13 cellular contexts compared by ENCODE assay signal in the genomic region with DNA sequence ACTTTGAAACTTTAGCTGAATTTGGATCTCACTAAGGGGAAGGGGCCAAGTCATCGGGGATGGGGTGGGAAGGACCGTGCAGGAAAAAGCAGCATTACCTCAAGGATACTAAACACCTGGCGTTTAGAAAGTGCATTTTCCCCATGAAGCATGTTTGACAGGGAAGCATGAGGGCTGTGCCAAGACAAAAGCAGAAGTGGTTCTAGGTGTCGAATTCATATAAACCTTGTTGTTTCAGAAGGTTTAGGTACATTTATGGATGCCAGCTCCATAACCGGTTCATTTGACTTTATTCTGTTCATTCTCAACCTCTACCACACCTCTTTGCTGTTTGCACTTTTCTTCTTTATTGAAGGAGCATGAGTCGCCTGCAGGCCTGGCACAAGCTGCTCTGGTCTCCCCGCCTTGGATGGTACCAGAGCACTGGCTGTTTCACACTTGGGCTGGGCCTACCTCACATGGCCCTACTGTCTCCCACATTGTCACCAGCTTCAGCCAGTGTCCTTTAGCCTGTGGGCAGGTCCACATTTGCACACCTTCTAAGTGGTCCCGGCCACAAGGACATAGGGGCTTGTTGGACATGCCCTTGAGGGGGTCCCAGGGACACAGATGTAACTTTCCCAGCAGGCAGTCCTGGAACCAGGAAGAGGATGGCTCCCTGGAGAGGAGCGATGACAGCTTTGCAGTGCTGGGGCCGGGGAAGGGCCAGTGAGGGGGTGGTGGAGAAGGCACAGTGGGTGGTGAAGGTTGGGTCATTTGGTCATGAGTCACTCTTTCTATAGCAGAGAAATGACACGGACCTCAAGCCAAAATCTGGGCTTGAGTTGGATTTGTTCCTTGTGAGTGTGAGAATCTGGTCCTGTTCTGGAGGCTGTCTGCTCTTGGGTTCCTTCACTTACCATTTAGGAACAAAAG. TPM values are rescaled to one million over a fixed set of nuclear protein-coding genes. Genes with fewer than 3 reads are reported as not detected.
DNase-seq lines count a peak whose midpoint lies in the region; ATAC-seq and TF ChIP-seq lines count a peak whose summit lies in the region.
"Had no signal": no experiment of that assay in that cellular context is flagged by ENCODE, and none has a peak within 500 bp of the region (broad histone marks: within the 10 kb centered on the region; RNA-seq: fewer than 3 reads in every experiment).

No MANE protein-coding gene starts in this region.

- no peaks in the 10 kb centered on the region for H3K36me3 Mint-ChIP-seq in naive thymus-derived CD8-positive, alpha-beta T cell

- no peak for ATAC-seq in naive thymus-derived CD8-positive, alpha-beta T cell

- no peaks in the 10 kb centered on the region for H3K9me3 ChIP-seq in suprapubic skin
- H3K9me3 ChIP-seq: esophagus muscularis mucosa had no signal

- DNase-seq in Daoy (ENCODE audit: low read depth) (peak; percentile 70), T1000 (lab: John Stamatoyannopoulos, UW) (peak; percentile 14), kidney tubule cell (ENCODE audit: low spot score) (peak; percentile 61), suprapubic skin (ENCODE audit: low spot score in 2 of 2) (no peak), cortex of kidney (lab: John Stamatoyannopoulos, UW) (no peak), KBM-7 (no peak)
- no peak for DNase-seq in naive thymus-derived CD8-positive, alpha-beta T cell
- DNase-seq: activated CD4-positive, alpha-beta T cell treated with anti-CD3 and anti-CD28 coated beads for 48 hours; NCI-H226; stimulated activated CD4-positive, alpha-beta T cell treated with anti-CD3 and anti-CD28 coated beads, Interleukin-4, amount 100 ng/mL, for 24 hours had no signal

- peaks cover 9 to 21% (median 14%) of the 10 kb centered on the region in 4 donors for H3K4me1 Mint-ChIP-seq in naive thymus-derived CD8-positive, alpha-beta T cell

- no peak overlapping the region for H3K4me3 ChIP-seq in suprapubic skin
- H3K4me3 ChIP-seq: esophagus muscularis mucosa had no signal

- no peaks in the 10 kb centered on the region for H3K9me3 Mint-ChIP-seq in naive thymus-derived CD8-positive, alpha-beta T cell
- H3K9me3 Mint-ChIP-seq: activated T-helper 1 cell treated with anti-CD3 and anti-CD28 coated beads, Interleukin-12 subunit alpha, Interleukin-12 subunit beta, Interleukin-2, Interleukin-4 antibody, amounts not matched to agents 30 ng/mL and 10 ng/mL and 1 ng/mL, durations not matched to agents 14 hours and 24 hours and 36 hours had no signal

- H3K4me3 Mint-ChIP-seq in naive thymus-derived CD8-positive, alpha-beta T cell: no peak overlapping the region
- H3K4me3 Mint-ChIP-seq: activated T-helper 1 cell treated with anti-CD3 and anti-CD28 coated beads, Interleukin-12 subunit alpha, Interleukin-12 subunit beta, Interleukin-2, Interleukin-4 antibody, amounts not matched to agents 30 ng/mL and 10 ng/mL and 1 ng/mL, durations not matched to agents 14 hours and 24 hours and 36 hours had no signal

- peaks cover 7% of the 10 kb centered on the region for H3K27me3 ChIP-seq in suprapubic skin

- peaks cover 22 to 43% (median 37%) of the 10 kb centered on the region in 5 donors for H3K27me3 Mint-ChIP-seq in naive thymus-derived CD8-positive, alpha-beta T cell

- in situ Hi-C loops in KBM-7 (cut with MboI; ENCODE audit: low pct_unique_long_range_greater_than_20kb, low sequenced_read_pairs): no loop called here

- H3K27ac ChIP-seq in suprapubic skin: no peak overlapping the region
- H3K27ac ChIP-seq: esophagus muscularis mucosa had no signal

- H3K36me3 ChIP-seq in suprapubic skin: no peaks in the 10 kb centered on the region
- H3K36me3 ChIP-seq: esophagus muscularis mucosa had no signal

- H3K4me1 ChIP-seq in suprapubic skin: peaks cover 30% of the 10 kb centered on the region

- WGBS in suprapubic skin: 58% methylated on average over 11 of the region's 11 CpGs

- no peak for TF ChIP-seq POLR2A in suprapubic skin (IDR thresholded peaks at IDR 0.05)

- POLR2A ChIA-PET in naive thymus-derived CD8-positive, alpha-beta T cell (lab: Charles Lee): no interaction called here

- TF ChIP-seq CTCF in suprapubic skin (IDR thresholded peaks at IDR 0.05): no peak

- TF ChIP-seq EP300 in Ishikawa (IDR thresholded peaks at IDR 0.05; ENCODE audit: borderline replicate concordance) (peak; percentile 52; the same call in 1 of the 2 replicates), suprapubic skin (IDR thresholded peaks at IDR 0.05) (no peak)

- no peak overlapping the region for H3K27ac Mint-ChIP-seq in naive thymus-derived CD8-positive, alpha-beta T cell
- H3K27ac Mint-ChIP-seq: activated T-helper 1 cell treated with anti-CD3 and anti-CD28 coated beads, Interleukin-12 subunit alpha, Interleukin-12 subunit beta, Interleukin-2, Interleukin-4 antibody, amounts not matched to agents 30 ng/mL and 10 ng/mL and 1 ng/mL, durations not matched to agents 14 hours and 24 hours and 36 hours had no signal

- TF ChIP-seq RAD21 in Ishikawa (IDR thresholded peaks at IDR 0.05; ENCODE audit: low read depth): no peak

TF ChIP-seq in Ishikawa, 13 proteins besides CTCF, POLR2A, EP300 and RAD21:
- TF ChIP-seq EGR1 (IDR thresholded peaks at IDR 0.05) (peak; percentile 76), CREB1 (IDR thresholded peaks at IDR 0.05; ENCODE audit: low read depth) (no peak), CEBPB (IDR thresholded peaks at IDR 0.05) (no peak), TCF12 (IDR thresholded peaks at IDR 0.05; ENCODE audit: low read depth) (0 out of 2 replicates have a peak, but pooled peaks have one; percentile 42), TEAD4 (IDR thresholded peaks at IDR 0.05) (no peak), ZBTB7A (IDR thresholded peaks at IDR 0.05; ENCODE audit: low read depth) (0 out of 2 replicates have a peak, but pooled peaks have one; percentile 42), NFIC (IDR thresholded peaks at IDR 0.05) (peak; percentile 33; the same call in 1 of the 2 replicates)
- TF ChIP-seq, protein P1, sequence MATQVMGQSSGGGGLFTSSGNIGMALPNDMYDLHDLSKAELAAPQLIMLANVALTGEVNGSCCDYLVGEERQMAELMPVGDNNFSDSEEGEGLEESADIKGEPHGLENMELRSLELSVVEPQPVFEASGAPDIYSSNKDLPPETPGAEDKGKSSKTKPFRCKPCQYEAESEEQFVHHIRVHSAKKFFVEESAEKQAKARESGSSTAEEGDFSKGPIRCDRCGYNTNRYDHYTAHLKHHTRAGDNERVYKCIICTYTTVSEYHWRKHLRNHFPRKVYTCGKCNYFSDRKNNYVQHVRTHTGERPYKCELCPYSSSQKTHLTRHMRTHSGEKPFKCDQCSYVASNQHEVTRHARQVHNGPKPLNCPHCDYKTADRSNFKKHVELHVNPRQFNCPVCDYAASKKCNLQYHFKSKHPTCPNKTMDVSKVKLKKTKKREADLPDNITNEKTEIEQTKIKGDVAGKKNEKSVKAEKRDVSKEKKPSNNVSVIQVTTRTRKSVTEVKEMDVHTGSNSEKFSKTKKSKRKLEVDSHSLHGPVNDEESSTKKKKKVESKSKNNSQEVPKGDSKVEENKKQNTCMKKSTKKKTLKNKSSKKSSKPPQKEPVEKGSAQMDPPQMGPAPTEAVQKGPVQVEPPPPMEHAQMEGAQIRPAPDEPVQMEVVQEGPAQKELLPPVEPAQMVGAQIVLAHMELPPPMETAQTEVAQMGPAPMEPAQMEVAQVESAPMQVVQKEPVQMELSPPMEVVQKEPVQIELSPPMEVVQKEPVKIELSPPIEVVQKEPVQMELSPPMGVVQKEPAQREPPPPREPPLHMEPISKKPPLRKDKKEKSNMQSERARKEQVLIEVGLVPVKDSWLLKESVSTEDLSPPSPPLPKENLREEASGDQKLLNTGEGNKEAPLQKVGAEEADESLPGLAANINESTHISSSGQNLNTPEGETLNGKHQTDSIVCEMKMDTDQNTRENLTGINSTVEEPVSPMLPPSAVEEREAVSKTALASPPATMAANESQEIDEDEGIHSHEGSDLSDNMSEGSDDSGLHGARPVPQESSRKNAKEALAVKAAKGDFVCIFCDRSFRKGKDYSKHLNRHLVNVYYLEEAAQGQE (IDR thresholded peaks at IDR 0.05; ENCODE audit: low read depth): no peak
- TF ChIP-seq, protein P2, sequence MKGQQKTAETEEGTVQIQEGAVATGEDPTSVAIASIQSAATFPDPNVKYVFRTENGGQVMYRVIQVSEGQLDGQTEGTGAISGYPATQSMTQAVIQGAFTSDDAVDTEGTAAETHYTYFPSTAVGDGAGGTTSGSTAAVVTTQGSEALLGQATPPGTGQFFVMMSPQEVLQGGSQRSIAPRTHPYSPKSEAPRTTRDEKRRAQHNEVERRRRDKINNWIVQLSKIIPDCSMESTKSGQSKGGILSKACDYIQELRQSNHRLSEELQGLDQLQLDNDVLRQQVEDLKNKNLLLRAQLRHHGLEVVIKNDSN (IDR thresholded peaks at IDR 0.05): no peak
- TF ChIP-seq, protein P3, sequence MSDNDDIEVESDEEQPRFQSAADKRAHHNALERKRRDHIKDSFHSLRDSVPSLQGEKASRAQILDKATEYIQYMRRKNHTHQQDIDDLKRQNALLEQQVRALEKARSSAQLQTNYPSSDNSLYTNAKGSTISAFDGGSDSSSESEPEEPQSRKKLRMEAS (IDR thresholded peaks at IDR 0.05): peak; percentile 47; the same call in 1 of the 2 replicates

RNA-seq across cellular contexts. Expression of a gene that starts 3.2 kb away (rescaled TPM):
- not detected in 2 replicates for total RNA-seq in Daoy (2014; rRNA removed; shearing (Covaris generic))
- 100 to 1,000 TPM in 1 of 4 donors, 10 to 100 TPM in 3; 71.9 to 109 (median 84.6) TPM for total RNA-seq in suprapubic skin
- under 1 TPM; 0.74 to 0.94 TPM for total RNA-seq in naive thymus-derived CD8-positive, alpha-beta T cell
- polyA plus RNA-seq in naive thymus-derived CD8-positive, alpha-beta T cell: not detected
- total RNA-seq: activated T-helper 1 cell treated with anti-CD3 and anti-CD28 coated beads, Interleukin-12 subunit alpha, Interleukin-12 subunit beta, Interleukin-2, Interleukin-4 antibody, amounts not matched to agents 30 ng/mL and 10 ng/mL and 1 ng/mL, durations not matched to agents 14 hours and 24 hours and 36 hours had no signal

Comparison
In these comparisons a context has a peak if more than half of its experiments do, and no peak if none do; other contexts are left out.
1. DNase-seq: peak in Daoy (single experiment), T1000 (single experiment) and kidney tubule cell (single experiment); none in suprapubic skin (0 of 2), cortex of kidney (single experiment), KBM-7 (single experiment) and naive thymus-derived CD8-positive, alpha-beta T cell (0 of 10).
2. RNA of a gene that starts 3.2 kb away (total RNA-seq): 71.9 to 109 TPM in suprapubic skin; 0.74 to 0.94 TPM in naive thymus-derived CD8-positive, alpha-beta T cell and not detected in Daoy; every median in the first group is over 10 times any median in the second.